ENCODE assay signal across 8 cellular contexts in genomic region chr14:23555882-23556699, GRCh38. TPM values are rescaled to one million over a fixed set of nuclear protein-coding genes. Genes with fewer than 3 reads are reported as not detected.
DNase-seq lines count a peak whose midpoint lies in the region; ATAC-seq and TF ChIP-seq lines count a peak whose summit lies in the region.

TSS of gene THTPA (plus strand) at chr14:23556271. CDS start at chr14:23556758, 487 bp downstream.

- peak; percentile 51 for TF ChIP-seq RAD21 in neural cell (conservative IDR thresholded peaks at IDR 0.05)

- H3K9me3 ChIP-seq in RWPE2 (ENCODE audit: severe bottlenecking) = no peaks in the 10 kb centered on the region
- no peaks in the 10 kb centered on the region for H3K9me3 ChIP-seq in neural cell (ENCODE audit: low read length)

- peak within 1 kb of the TSS; percentile 97 for H3K4me2 ChIP-seq in neural cell (ENCODE audit: low read length)

- intact Hi-C loops in activated T-helper 2 cell treated with anti-CD3 and anti-CD28 coated beads, Interferon-gamma antibody, Interleukin-2, Interleukin-4, amounts not matched to agents 10 μg/mL and 5 μg/mL and 100 μg/mL, durations not matched to agents 14 hours and 24 hours and 36 hours (cut with micrococcal nuclease) = loop anchor here (1.0 to 5.0 kb wide), 4 partner anchors 11 to 677 kb away; partner anchors contain the start of genes AP1G2, GMPR2, NEDD8 and NGDN

- peaks cover 27% of the 10 kb centered on the region for H3K36me3 Mint-ChIP-seq in activated T-helper 2 cell treated with anti-CD3 and anti-CD28 coated beads, Interferon-gamma antibody, Interleukin-2, Interleukin-4, amounts not matched to agents 10 μg/mL and 5 μg/mL and 100 μg/mL, durations not matched to agents 14 hours and 24 hours and 36 hours (ENCODE audit: low read depth)

- DNase-seq in EL (peak; percentile 90), H4 (ENCODE audit: low spot score) (peak; percentile 85), LNCaP clone FGC (ENCODE audit: low read depth) (peak; percentile 69), RWPE2 (ENCODE audit: low spot score) (peak; percentile 97), fibroblast of pulmonary artery (ENCODE audit: low read depth) (peak; percentile 86)
- peak; percentile 87 for DNase-seq in activated T-helper 2 cell treated with anti-CD3 and anti-CD28 coated beads, Interferon-gamma antibody, Interleukin-2, Interleukin-4, amounts not matched to agents 10 μg/mL and 5 μg/mL and 100 μg/mL, durations not matched to agents 14 hours and 24 hours and 36 hours (ENCODE audit: low spot score)
- peak; percentile 86 to 92 for DNase-seq in stimulated activated naive CD8-positive, alpha-beta T cell treated with anti-CD3 and anti-CD28 coated beads, Interleukin-15, amount 100 ng/mL, for 72 hours

- peak within 1 kb of the TSS; percentile 85 for H2AFZ ChIP-seq in neural cell (ENCODE audit: low read depth, low read length)

- H3K36me3 ChIP-seq in RWPE2 (ENCODE audit: low read depth) = peaks cover 26% of the 10 kb centered on the region
- no peaks in the 10 kb centered on the region for H3K36me3 ChIP-seq in neural cell (ENCODE audit: insufficient read depth, low read length)

- H3K79me2 ChIP-seq in neural cell (replicated peaks; ENCODE audit: insufficient read depth, low read length) = peaks cover 20% of the 10 kb centered on the region

- peak within 1 kb of the TSS; percentile 97 for H3K27ac Mint-ChIP-seq in activated T-helper 2 cell treated with anti-CD3 and anti-CD28 coated beads, Interferon-gamma antibody, Interleukin-2, Interleukin-4, amounts not matched to agents 10 μg/mL and 5 μg/mL and 100 μg/mL, durations not matched to agents 14 hours and 24 hours and 36 hours
- H3K27ac Mint-ChIP-seq in stimulated activated naive CD8-positive, alpha-beta T cell treated with anti-CD3 and anti-CD28 coated beads, Interleukin-15, amount 100 ng/mL, for 72 hours = peak within 1 kb of the TSS; percentile 90 to 95

- H3K9me2 ChIP-seq in neural cell (ENCODE audit: insufficient read depth, low read length) = no peaks in the 10 kb centered on the region

- no peaks in the 10 kb centered on the region for H3K4me1 ChIP-seq in RWPE2 (ENCODE audit: insufficient read depth, poor library complexity, severe bottlenecking)

- peak within 1 kb of the TSS; percentile 41 for H3K27ac ChIP-seq in RWPE2 (ENCODE audit: poor library complexity, severe bottlenecking)
- H3K27ac ChIP-seq in neural cell (ENCODE audit: low read length) = peak within 1 kb of the TSS; percentile 89

- TF ChIP-seq CTCF in LNCaP clone FGC (IDR thresholded peaks at IDR 0.05; ENCODE audit: control insufficient read depth, extremely low read depth, insufficient read depth) (no peak), RWPE2 (IDR thresholded peaks at IDR 0.05; ENCODE audit: poor library complexity, severe bottlenecking) (no peak), fibroblast of pulmonary artery (IDR thresholded peaks at IDR 0.05; ENCODE audit: low read length, missing control alignments) (no peak), neural cell (IDR thresholded peaks at IDR 0.05; ENCODE audit: poor library complexity, severe bottlenecking) (peak; percentile 26)

- ATAC-seq in RWPE2 (ENCODE audit: low read depth) = peak; percentile 80
- ATAC-seq in stimulated activated naive CD8-positive, alpha-beta T cell treated with anti-CD3 and anti-CD28 coated beads, Interleukin-15, amount 100 ng/mL, for 72 hours = peak; percentile 83

- no peaks in the 10 kb centered on the region for H3K27me3 ChIP-seq in RWPE2 (ENCODE audit: insufficient read depth, poor library complexity, severe bottlenecking)
- H3K27me3 ChIP-seq in neural cell (ENCODE audit: insufficient read depth, low read depth, low read length) = no peaks in the 10 kb centered on the region

- H4K20me1 ChIP-seq in neural cell (ENCODE audit: insufficient read depth) = no peaks in the 10 kb centered on the region

- no peaks in the 10 kb centered on the region for H3K9me3 Mint-ChIP-seq in activated T-helper 2 cell treated with anti-CD3 and anti-CD28 coated beads, Interferon-gamma antibody, Interleukin-2, Interleukin-4, amounts not matched to agents 10 μg/mL and 5 μg/mL and 100 μg/mL, durations not matched to agents 14 hours and 24 hours and 36 hours
- no peaks in the 10 kb centered on the region for H3K9me3 Mint-ChIP-seq in stimulated activated naive CD8-positive, alpha-beta T cell treated with anti-CD3 and anti-CD28 coated beads, Interleukin-15, amount 100 ng/mL, for 72 hours

- peak within 1 kb of the TSS; percentile 96 for H3K4me3 Mint-ChIP-seq in activated T-helper 2 cell treated with anti-CD3 and anti-CD28 coated beads, Interferon-gamma antibody, Interleukin-2, Interleukin-4, amounts not matched to agents 10 μg/mL and 5 μg/mL and 100 μg/mL, durations not matched to agents 14 hours and 24 hours and 36 hours (ENCODE audit: low read depth)
- H3K4me3 Mint-ChIP-seq in stimulated activated naive CD8-positive, alpha-beta T cell treated with anti-CD3 and anti-CD28 coated beads, Interleukin-15, amount 100 ng/mL, for 72 hours = peak within 1 kb of the TSS; percentile 97 to 98

- no peaks in the 10 kb centered on the region for H3F3A ChIP-seq in neural cell (ENCODE audit: insufficient read depth, low read length, poor library complexity, severe bottlenecking)

- H3K27me3 Mint-ChIP-seq in activated T-helper 2 cell treated with anti-CD3 and anti-CD28 coated beads, Interferon-gamma antibody, Interleukin-2, Interleukin-4, amounts not matched to agents 10 μg/mL and 5 μg/mL and 100 μg/mL, durations not matched to agents 14 hours and 24 hours and 36 hours (ENCODE audit: low read depth) = no peaks in the 10 kb centered on the region
- H3K27me3 Mint-ChIP-seq in stimulated activated naive CD8-positive, alpha-beta T cell treated with anti-CD3 and anti-CD28 coated beads, Interleukin-15, amount 100 ng/mL, for 72 hours = no peaks in the 10 kb centered on the region

- peak within 1 kb of the TSS; percentile 97 for H3K9ac ChIP-seq in neural cell (ENCODE audit: low read length)

- TF ChIP-seq EP300 in neural cell (conservative IDR thresholded peaks at IDR 0.05; ENCODE audit: poor library complexity, severe bottlenecking) = peak; percentile 63

- H3K4me3 ChIP-seq in LNCaP clone FGC (ENCODE audit: low read depth, low read length) (peak within 1 kb of the TSS; percentile 96), RWPE2 (ENCODE audit: severe bottlenecking) (peak within 1 kb of the TSS; percentile 92), fibroblast of pulmonary artery (replicated peaks; ENCODE audit: low read depth, low read length) (peak within 1 kb of the TSS; percentile 91), neural cell (ENCODE audit: low read length) (peak within 1 kb of the TSS; percentile 95)

- H3K4me1 Mint-ChIP-seq in activated T-helper 2 cell treated with anti-CD3 and anti-CD28 coated beads, Interferon-gamma antibody, Interleukin-2, Interleukin-4, amounts not matched to agents 10 μg/mL and 5 μg/mL and 100 μg/mL, durations not matched to agents 14 hours and 24 hours and 36 hours (ENCODE audit: low read depth) = peaks cover 31% of the 10 kb centered on the region
- H3K4me1 Mint-ChIP-seq in stimulated activated naive CD8-positive, alpha-beta T cell treated with anti-CD3 and anti-CD28 coated beads, Interleukin-15, amount 100 ng/mL, for 72 hours = peaks cover 63% of the 10 kb centered on the region

TF ChIP-seq in neural cell, 6 proteins besides CTCF, POLR2A, EP300 and RAD21:
- TF ChIP-seq MXI1 (conservative IDR thresholded peaks at IDR 0.05; ENCODE audit: poor library complexity, severe bottlenecking) (peak; percentile 94), POLR2AphosphoS5 (IDR thresholded peaks at IDR 0.05) (peak; percentile 89), TAF1 (IDR thresholded peaks at IDR 0.05; ENCODE audit: low read depth) (peak; percentile 90), EZH2 (IDR thresholded peaks at IDR 0.05; ENCODE audit: borderline replicate concordance, insufficient read depth, low read length, poor library complexity, severe bottlenecking) (no peak), SMC3 (conservative IDR thresholded peaks at IDR 0.05; ENCODE audit: poor library complexity) (peak; percentile 59)
- TF ChIP-seq, protein P1, sequence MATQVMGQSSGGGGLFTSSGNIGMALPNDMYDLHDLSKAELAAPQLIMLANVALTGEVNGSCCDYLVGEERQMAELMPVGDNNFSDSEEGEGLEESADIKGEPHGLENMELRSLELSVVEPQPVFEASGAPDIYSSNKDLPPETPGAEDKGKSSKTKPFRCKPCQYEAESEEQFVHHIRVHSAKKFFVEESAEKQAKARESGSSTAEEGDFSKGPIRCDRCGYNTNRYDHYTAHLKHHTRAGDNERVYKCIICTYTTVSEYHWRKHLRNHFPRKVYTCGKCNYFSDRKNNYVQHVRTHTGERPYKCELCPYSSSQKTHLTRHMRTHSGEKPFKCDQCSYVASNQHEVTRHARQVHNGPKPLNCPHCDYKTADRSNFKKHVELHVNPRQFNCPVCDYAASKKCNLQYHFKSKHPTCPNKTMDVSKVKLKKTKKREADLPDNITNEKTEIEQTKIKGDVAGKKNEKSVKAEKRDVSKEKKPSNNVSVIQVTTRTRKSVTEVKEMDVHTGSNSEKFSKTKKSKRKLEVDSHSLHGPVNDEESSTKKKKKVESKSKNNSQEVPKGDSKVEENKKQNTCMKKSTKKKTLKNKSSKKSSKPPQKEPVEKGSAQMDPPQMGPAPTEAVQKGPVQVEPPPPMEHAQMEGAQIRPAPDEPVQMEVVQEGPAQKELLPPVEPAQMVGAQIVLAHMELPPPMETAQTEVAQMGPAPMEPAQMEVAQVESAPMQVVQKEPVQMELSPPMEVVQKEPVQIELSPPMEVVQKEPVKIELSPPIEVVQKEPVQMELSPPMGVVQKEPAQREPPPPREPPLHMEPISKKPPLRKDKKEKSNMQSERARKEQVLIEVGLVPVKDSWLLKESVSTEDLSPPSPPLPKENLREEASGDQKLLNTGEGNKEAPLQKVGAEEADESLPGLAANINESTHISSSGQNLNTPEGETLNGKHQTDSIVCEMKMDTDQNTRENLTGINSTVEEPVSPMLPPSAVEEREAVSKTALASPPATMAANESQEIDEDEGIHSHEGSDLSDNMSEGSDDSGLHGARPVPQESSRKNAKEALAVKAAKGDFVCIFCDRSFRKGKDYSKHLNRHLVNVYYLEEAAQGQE (IDR thresholded peaks at IDR 0.05; ENCODE audit: borderline replicate concordance) = peak; percentile 77

RNA-seq across cellular contexts. Expression of gene THTPA, which starts in this region (rescaled TPM):
- 4.0 and 11.8 TPM in 2 replicates for total RNA-seq in H4 (2014; rRNA removed; shearing (Covaris generic))
- 12.8 and 13.7 TPM in 2 replicates for total RNA-seq in activated T-helper 2 cell treated with anti-CD3 and anti-CD28 coated beads, Interferon-gamma antibody, Interleukin-2, Interleukin-4, amounts not matched to agents 10 μg/mL and 5 μg/mL and 100 μg/mL, durations not matched to agents 14 hours and 24 hours and 36 hours
- polyA plus RNA-seq in neural cell = 51.3 and 58.2 TPM in 2 replicates
- polyA minus RNA-seq in neural cell = 25.8 and 37.0 TPM in 2 replicates

Comparison
In these comparisons a context has a peak if more than half of its experiments do, and no peak if none do; other contexts are left out.
1. Peak in every context shown above with its lines: DNase-seq, ATAC-seq, H3K4me3 ChIP-seq and H3K27ac ChIP-seq.